ENCODE assay signal across 8 cellular contexts in the genomic region with DNA sequence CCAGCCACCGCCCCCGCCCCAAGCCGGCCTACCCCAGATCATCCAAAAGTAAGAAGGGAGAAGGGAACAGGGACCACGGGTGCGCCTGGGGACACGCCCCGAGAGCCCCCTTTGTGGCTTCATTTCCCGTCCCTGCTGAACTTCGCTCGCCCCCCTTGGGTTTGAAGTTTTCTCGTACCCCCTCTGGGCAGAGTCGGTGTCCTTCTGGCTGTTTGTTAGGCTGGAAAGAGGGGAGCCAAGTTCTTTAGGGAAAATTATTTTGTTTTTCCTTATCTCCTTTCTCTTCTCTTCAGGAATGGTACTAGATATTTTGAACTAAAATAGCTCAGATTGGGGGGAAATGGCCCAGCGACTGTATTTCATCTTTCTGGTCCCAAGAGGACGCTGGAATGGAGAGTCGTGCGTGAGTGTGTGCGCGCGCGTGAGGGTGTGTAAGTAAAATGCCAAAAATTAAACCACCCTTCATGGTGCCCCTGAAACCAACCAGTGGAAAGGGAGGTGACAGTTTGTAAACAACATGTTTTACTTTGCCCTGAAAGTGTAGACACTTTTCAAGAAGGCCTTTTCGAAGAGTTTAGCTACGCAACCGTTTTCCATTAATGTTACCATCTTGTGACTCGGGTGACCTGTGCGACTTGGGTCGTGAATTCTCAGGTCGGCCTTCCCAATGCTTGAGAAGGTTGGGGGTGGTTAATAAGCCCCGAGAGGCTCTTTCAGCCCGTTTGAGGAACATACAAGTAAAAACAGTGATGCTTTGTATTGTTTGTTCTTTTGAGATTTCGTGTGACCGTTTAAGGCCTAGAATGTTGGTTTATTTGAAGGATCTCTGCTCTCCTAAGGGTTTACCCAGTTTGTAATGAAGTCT. TPM values are rescaled to one million over a fixed set of nuclear protein-coding genes. Genes with fewer than 3 reads are reported as not detected.
DNase-seq lines count a peak whose midpoint lies in the region; ATAC-seq, FAIRE-seq and TF ChIP-seq lines count a peak whose summit lies in the region.

No MANE protein-coding gene starts in this region.

- peak overlapping the region; percentile 90 to 93 for H3K9ac ChIP-seq in K562 (ENCODE audit: insufficient read depth in 1 of 2, low read depth in 2 of 2, low read length in 2 of 2)

- H3K9me3 Mint-ChIP-seq in naive B cell: peaks cover 0 to 2% (median 0%) of the 10 kb centered on the region in 7 donors

- in situ Hi-C loops in K562 (cut with MboI): no loop called here

- TF ChIP-seq RAD21 in A549 (conservative IDR thresholded peaks at IDR 0.05 in 1 of 2, IDR thresholded peaks at IDR 0.05 in 1 of 2) (no peak), K562 (CRISPR knock-in tag; conservative IDR thresholded peaks at IDR 0.05 in 1 of 2, IDR thresholded peaks at IDR 0.05 in 1 of 2) (no peak)

- peaks cover 62 to 71% (median 63%) of the 10 kb centered on the region in 3 donors for H3K27me3 Mint-ChIP-seq in naive B cell

- H3K4me2 ChIP-seq in A549 (peak overlapping the region; percentile 77), K562 (ENCODE audit: insufficient read depth, low read length) (peak overlapping the region; percentile 84)

- H3K27me3 ChIP-seq in K562 (ENCODE audit: control insufficient read depth in 2 of 2, insufficient read depth in 2 of 2, low read length in 2 of 2): no peaks in the 10 kb centered on the region

- TF ChIP-seq EP300 in A549 (IDR thresholded peaks at IDR 0.05): no peak
- no peak for TF ChIP-seq EP300 in K562 (IDR thresholded peaks at IDR 0.05; ENCODE audit: low read length)

- peaks cover 4 to 7% of the 10 kb centered on the region in 2 donors for H3K36me3 Mint-ChIP-seq in naive B cell

- H3K4me3 ChIP-seq in A549 (peak overlapping the region; percentile 69), HEK293 (ENCODE audit: low read depth, low read length) (peak overlapping the region; percentile 87), K562 (peak overlapping the region; percentile 66)

- TSS peak; percentile 40 for BruUV-seq in K562 (replicated peaks; lab: Mats Ljungman, UMichigan)

- H3K36me3 ChIP-seq in HEK293 (ENCODE audit: control insufficient read depth in 2 of 2, insufficient read depth in 1 of 2, low read length in 2 of 2) (no peaks in the 10 kb centered on the region), K562 (ENCODE audit: control insufficient read depth, insufficient read depth, low read length) (no peaks in the 10 kb centered on the region)

- no peaks in the 10 kb centered on the region for H4K20me1 ChIP-seq in K562 (replicated peaks; ENCODE audit: control insufficient read depth, insufficient read depth, low read length)

- H3K4me1 ChIP-seq in A549 (peaks cover 64% of the 10 kb centered on the region), HEK293 (ENCODE audit: control insufficient read depth, insufficient read depth, low read length) (peaks cover 52% of the 10 kb centered on the region), K562 (replicated peaks in 1 of 2; ENCODE audit: control insufficient read depth in 2 of 2, insufficient read depth in 2 of 2, low read length in 2 of 2) (peaks cover 14 to 18% of the 10 kb centered on the region in 2 experiments)

- TF ChIP-seq POLR2A in A549 (IDR thresholded peaks at IDR 0.05; ENCODE audit: low read length) (no peak), K562 (conservative IDR thresholded peaks at IDR 0.05) (no peak; the same call in 1 of the 2 replicates)

- peaks cover 56% of the 10 kb centered on the region for H3K79me2 ChIP-seq in K562 (ENCODE audit: control insufficient read depth, insufficient read depth, low read length)

- 59% methylated on average over 28 of the region's 31 CpGs for WGBS in A549 (ENCODE audit: missing lambda C conversion rate)
- WGBS in K562 (ENCODE audit: insufficient coverage, low coverage, missing lambda C conversion rate): 1% methylated on average over 24 of the region's 31 CpGs

- ATAC-seq in A549 (no peak; a peak in 2 of 6 replicates), K562 (peak; percentile 43), naive B cell (ENCODE audit: low read depth in 2 of 2) (no peak), GM19395 (IDR thresholded peaks at IDR 0.05; ENCODE audit: unreplicated experiment) (no peak), GM21381 (IDR thresholded peaks at IDR 0.05; ENCODE audit: unreplicated experiment) (no peak)

- CTCF ChIA-PET in A549 (lab: Yijun Ruan, JAX) (interaction anchor here (0.8 to 2.1 kb wide), 7 partner anchors 12 to 35 kb away, joined by 3 to 11 read pairs (median 4); no protein-coding TSS in a partner anchor), HEK293 (lab: Yijun Ruan, JAX) (interaction anchor here (0.7 to 1.8 kb wide), 7 partner anchors 9 to 454 kb away, joined by 3 to 10 read pairs (median 4); no protein-coding TSS in a partner anchor), K562 (lab: Yijun Ruan, JAX; ENCODE audit: low intra/inter-chr PET ratio) (no interaction called here)

- H2AFZ ChIP-seq in K562 (ENCODE audit: low read depth, low read length): peak overlapping the region; percentile 77

- H3K27ac Mint-ChIP-seq in naive B cell: peak overlapping the region in 1 of 6 donors; percentile 47

- POLR2A ChIA-PET in A549 (lab: Yijun Ruan, JAX) (interaction anchor here (1.0 kb wide), 1 partner anchor 28 kb away, joined by 3 read pairs; no protein-coding TSS in a partner anchor), HEK293 (lab: Yijun Ruan, JAX) (interaction anchor here (0.9 to 1.3 kb wide), 6 partner anchors 15 to 340 kb away, joined by 3 to 6 read pairs (median 4); a partner anchor contains a TSS), K562 (lab: Yijun Ruan, JAX) (interaction anchor here (1.0 to 1.7 kb wide), 3 partner anchors 8 to 19 kb away, joined by 3 to 5 read pairs (median 4); no protein-coding TSS in a partner anchor)

- H3K9me3 ChIP-seq in A549: no peaks in the 10 kb centered on the region
- H3K9me3 ChIP-seq in HEK293 (ENCODE audit: control insufficient read depth, insufficient read depth, low read depth, low read length): no peaks in the 10 kb centered on the region
- no peaks in the 10 kb centered on the region for H3K9me3 ChIP-seq in K562 (replicated peaks; ENCODE audit: control insufficient read depth, insufficient read depth, low read depth, low read length)

- TF ChIP-seq CTCF in A549 (IDR thresholded peaks at IDR 0.05): no peak
- peak; percentile 23 for TF ChIP-seq CTCF in HEK293 (tag by site-specific recombination; IDR thresholded peaks at IDR 0.05)
- TF ChIP-seq CTCF in K562 (IDR thresholded peaks at IDR 0.05 in 2 of 3, conservative IDR thresholded peaks at IDR 0.05 in 1 of 3; ENCODE audit: insufficient read depth in 2 of 3, low read depth in 1 of 3, low read length in 3 of 3): no peak

- DNase-seq in A549 (ENCODE audit: low read depth in 1 of 2, low spot score in 1 of 2) (no peak), K562 (ENCODE audit: extremely low read depth in 1 of 4, low spot score in 3 of 4) (peak in 1 of 4 experiments; percentile 57), naive B cell (no peak), RCC 7860 (ENCODE audit: low spot score) (no peak), middle frontal gyrus (ENCODE audit: extremely low spot score, low spot score) (no peak)

- peak; percentile 7 for FAIRE-seq in A549 (lab: Jason Lieb, UNC)
- no peak for FAIRE-seq in K562 (lab: Jason Lieb, UNC)
- no peak for FAIRE-seq in RCC 7860 (lab: Jason Lieb, UNC)

- H3K4me3 Mint-ChIP-seq in naive B cell: peak overlapping the region; percentile 45 to 91 (median 77)

- intact Hi-C loops in K562 (cut with micrococcal nuclease): loop anchor here (5.0 kb wide), 1 partner anchor 227 kb away; a partner anchor contains a TSS

- H3K9me1 ChIP-seq in K562 (ENCODE audit: control insufficient read depth, insufficient read depth, low read length): no peaks in the 10 kb centered on the region

- H3K27ac ChIP-seq in A549 (peak overlapping the region; percentile 73 to 93), HEK293 (ENCODE audit: extremely low read depth, low read depth, low read length) (peak overlapping the region; percentile 86), K562 (ENCODE audit: extremely low read depth, low read depth, low read length) (peak overlapping the region; percentile 85)

- peaks cover 25 to 38% (median 25%) of the 10 kb centered on the region in 3 donors for H3K4me1 Mint-ChIP-seq in naive B cell

TF ChIP-seq in A549, 52 proteins besides CTCF, POLR2A, EP300 and RAD21 (continues in another document):
- no peak for TF ChIP-seq TFCP2L1 (CRISPR knock-in tag; IDR thresholded peaks at IDR 0.05)
- no peak for TF ChIP-seq SREBF2 (IDR thresholded peaks at IDR 0.05)
- no peak for TF ChIP-seq NPAS2 (CRISPR knock-in tag; IDR thresholded peaks at IDR 0.05; ENCODE audit: borderline replicate concordance)

TF ChIP-seq in HEK293, 187 proteins besides CTCF, POLR2A, EP300 and RAD21 (continues in another document):
- TF ChIP-seq ZSCAN16 (tag by site-specific recombination; IDR thresholded peaks at IDR 0.05) (no peak), PRDM1 (tag by site-specific recombination; IDR thresholded peaks at IDR 0.05) (peak; percentile 81)

TF ChIP-seq in K562, 482 proteins besides CTCF, POLR2A, EP300 and RAD21 (continues in another document):
- no peak for TF ChIP-seq ZNF146 (CRISPR knock-in tag; IDR thresholded peaks at IDR 0.05; ENCODE audit: unreplicated experiment)
- TF ChIP-seq ZNF408 (CRISPR knock-in tag; IDR thresholded peaks at IDR 0.05; ENCODE audit: low read depth): no peak

RNA-seq across cellular contexts. Expression of a gene that starts 0.7 kb away (rescaled TPM):
- 1.5 and 2.0 TPM in 2 replicates for polyA plus RNA-seq in A549 (2011; rRNA removed)
- 0.34 and 0.44 TPM in 2 replicates for polyA plus RNA-seq in A549 (2012; cell fraction: cytosol; rRNA removed)
- polyA plus RNA-seq in A549 (2012; cell fraction: nucleus; rRNA removed): 2.1 and 2.6 TPM in 2 replicates
- 1.7 to 2.0 TPM (median 1.8 TPM) in 3 replicates for polyA plus RNA-seq in A549 (2017; fragmentation: RNase III; extraction: RNeasy Plus Mini Kit Qiagen cat#74134 plus additional on column Dnase treatment)
- 3.6 and 3.7 TPM in 2 replicates for polyA minus RNA-seq in A549 (2011; rRNA and poly(A)+ RNA removed)
- 20.1 and 23.9 TPM in 2 replicates for total RNA-seq in K562 (2011; cell fraction: chromatin; rRNA removed; ENCODE audit: low replicate concordance)
- 9.9 and 13.2 TPM in 2 replicates for total RNA-seq in K562 (2011; cell fraction: nucleolus; rRNA removed)
- total RNA-seq in K562 (2011; cell fraction: nucleoplasm; rRNA removed): 17.7 and 34.0 TPM in 2 replicates
- total RNA-seq in K562 (2014; rRNA removed): 2.7 and 3.0 TPM in 2 replicates
- total RNA-seq in K562 (2014; rRNA removed; fragmentation: Illumina TruSeq; extraction: Trizol): 3.2 TPM in 2 replicates
- total RNA-seq in K562 (2015; rRNA removed; fragmentation: Illumina TruSeq; extraction: Trizol): 3.2 and 3.4 TPM in 2 replicates
- 4.6 and 5.7 TPM in 2 replicates for total RNA-seq in K562 (2021)
- 2.6 and 3.1 TPM in 2 replicates for polyA plus RNA-seq in K562 (2011; rRNA removed)
- 1.3 and 1.9 TPM in 2 replicates for polyA plus RNA-seq in K562 (2011; cell fraction: cytosol; rRNA removed)
- polyA plus RNA-seq in K562 (2011; cell fraction: nucleus; rRNA removed): 9.8 and 13.1 TPM in 2 replicates
- 2.8 and 4.2 TPM in 2 replicates for polyA plus RNA-seq in K562 (2012)
- polyA plus RNA-seq in K562 (2014; fragmentation: Illumina TruSeq; extraction: Trizol): 4.6 and 4.8 TPM in 2 replicates
- polyA plus RNA-seq in K562 (2014; fragmentation: Nextera tagmentation; extraction: Ambion mirVana): under 1 TPM; 0.63 to 0.68 TPM
- polyA plus RNA-seq in K562 (2014; rRNA removed): 3.7 and 4.7 TPM in 2 replicates
- polyA minus RNA-seq in K562 (2011; rRNA and poly(A)+ RNA removed): 3.5 and 4.8 TPM in 2 replicates
- 2.2 and 3.1 TPM in 2 replicates for polyA minus RNA-seq in K562 (2011; cell fraction: cytosol; rRNA and poly(A)+ RNA removed)
- polyA minus RNA-seq in K562 (2011; cell fraction: nucleus; rRNA and poly(A)+ RNA removed): 6.5 and 9.7 TPM in 2 replicates
- under 1 TPM in 1 of 6 donors, not detected in 5; 0.05 TPM for polyA plus RNA-seq in naive B cell (ENCODE audit: low read depth in 6 of 6)
